In the genomic region with DNA sequence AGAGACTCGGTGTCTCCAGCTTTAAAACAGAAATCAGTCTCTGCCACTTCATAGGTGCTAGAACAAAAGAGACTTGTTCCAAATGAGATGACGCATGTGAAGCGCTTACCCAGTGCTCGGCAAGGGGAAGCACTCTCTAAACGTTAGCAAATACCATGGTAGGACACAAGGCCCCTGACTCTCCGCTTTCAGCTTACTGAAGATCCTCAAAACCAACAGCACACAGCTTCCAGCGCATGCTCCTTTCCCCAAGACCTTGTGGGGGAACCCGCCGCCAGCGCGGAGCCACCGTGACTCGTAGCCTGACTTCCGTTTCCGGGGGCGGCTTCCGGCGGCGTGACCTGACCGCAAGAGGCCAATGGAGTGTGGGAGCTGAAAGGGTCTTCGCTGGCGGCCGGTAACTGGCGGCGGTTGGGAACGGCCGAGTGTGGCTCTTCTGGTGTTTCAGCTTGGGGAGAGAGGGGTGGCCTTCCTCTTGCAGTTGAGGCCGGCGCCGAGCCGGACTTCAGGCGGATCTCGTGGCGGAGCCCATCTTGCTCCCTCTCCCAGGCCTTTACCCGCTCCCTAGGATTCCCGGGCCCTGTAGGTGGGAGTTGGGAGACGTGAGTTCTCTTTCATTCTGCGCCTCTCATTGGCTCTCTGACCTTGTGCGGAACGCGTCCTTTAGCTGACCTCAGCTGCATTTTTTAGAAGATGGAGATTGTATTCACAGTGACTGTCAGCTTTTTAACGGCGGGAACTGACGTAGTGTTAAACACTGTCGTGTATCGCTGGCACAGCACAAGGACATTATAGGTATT, we compare ENCODE assay signal across 1 cellular context.
A peak's percentile ranks its signal among the peaks of the same experiment; 100 is the strongest.
TF ChIP-seq lines count a peak whose summit lies in the region.

A gene with protein sequence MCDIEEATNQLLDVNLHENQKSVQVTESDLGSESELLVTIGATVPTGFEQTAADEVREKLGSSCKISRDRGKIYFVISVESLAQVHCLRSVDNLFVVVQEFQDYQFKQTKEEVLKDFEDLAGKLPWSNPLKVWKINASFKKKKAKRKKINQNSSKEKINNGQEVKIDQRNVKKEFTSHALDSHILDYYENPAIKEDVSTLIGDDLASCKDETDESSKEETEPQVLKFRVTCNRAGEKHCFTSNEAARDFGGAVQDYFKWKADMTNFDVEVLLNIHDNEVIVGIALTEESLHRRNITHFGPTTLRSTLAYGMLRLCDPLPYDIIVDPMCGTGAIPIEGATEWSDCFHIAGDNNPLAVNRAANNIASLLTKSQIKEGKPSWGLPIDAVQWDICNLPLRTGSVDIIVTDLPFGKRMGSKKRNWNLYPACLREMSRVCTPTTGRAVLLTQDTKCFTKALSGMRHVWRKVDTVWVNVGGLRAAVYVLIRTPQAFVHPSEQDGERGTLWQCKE (plus strand): TSS at position 324 of the 800 bp plus-strand sequence. CDS start 2,015 bp downstream, outside the sequence.

TF ChIP-seq in HepG2, 621 proteins besides CTCF, POLR2A, EP300 and RAD21 (continued from another document and continues in another):
- TF ChIP-seq, protein P1, sequence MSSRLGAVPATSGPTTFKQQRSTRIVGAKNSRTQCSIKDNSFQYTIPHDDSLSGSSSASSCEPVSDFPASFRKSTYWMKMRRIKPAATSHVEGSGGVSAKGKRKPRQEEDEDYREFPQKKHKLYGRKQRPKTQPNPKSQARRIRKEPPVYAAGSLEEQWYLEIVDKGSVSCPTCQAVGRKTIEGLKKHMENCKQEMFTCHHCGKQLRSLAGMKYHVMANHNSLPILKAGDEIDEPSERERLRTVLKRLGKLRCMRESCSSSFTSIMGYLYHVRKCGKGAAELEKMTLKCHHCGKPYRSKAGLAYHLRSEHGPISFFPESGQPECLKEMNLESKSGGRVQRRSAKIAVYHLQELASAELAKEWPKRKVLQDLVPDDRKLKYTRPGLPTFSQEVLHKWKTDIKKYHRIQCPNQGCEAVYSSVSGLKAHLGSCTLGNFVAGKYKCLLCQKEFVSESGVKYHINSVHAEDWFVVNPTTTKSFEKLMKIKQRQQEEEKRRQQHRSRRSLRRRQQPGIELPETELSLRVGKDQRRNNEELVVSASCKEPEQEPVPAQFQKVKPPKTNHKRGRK (CRISPR knock-in tag; IDR thresholded peaks at IDR 0.05): 0 out of 2 replicates have a peak, but pooled peaks have one; percentile 69
- TF ChIP-seq HNRNPK (IDR thresholded peaks at IDR 0.05; ENCODE audit: low read depth, low read length, poor library complexity, severe bottlenecking): peak; percentile 6
- no peak for TF ChIP-seq ZMYM3 (CRISPR knock-in tag; IDR thresholded peaks at IDR 0.05)
- no peak for TF ChIP-seq ZBTB3 (CRISPR knock-in tag; IDR thresholded peaks at IDR 0.05; ENCODE audit: borderline replicate concordance, low read depth)
- TF ChIP-seq MEIS2 (CRISPR knock-in tag; IDR thresholded peaks at IDR 0.05): peak; percentile 53
- peak; percentile 91 for TF ChIP-seq ZNF30 (CRISPR knock-in tag; IDR thresholded peaks at IDR 0.05)
- TF ChIP-seq HCFC1 (IDR thresholded peaks at IDR 0.05; ENCODE audit: low read depth, low read length): no peak; the same call in none of the 2 replicates
- peak; percentile 80; the same call in 1 of the 2 replicates for TF ChIP-seq ZNF556 (CRISPR knock-in tag; IDR thresholded peaks at IDR 0.05; ENCODE audit: borderline replicate concordance)
- no peak for TF ChIP-seq ZNF180 (CRISPR knock-in tag; IDR thresholded peaks at IDR 0.05; ENCODE audit: borderline replicate concordance, low read depth)
- TF ChIP-seq, protein P2, sequence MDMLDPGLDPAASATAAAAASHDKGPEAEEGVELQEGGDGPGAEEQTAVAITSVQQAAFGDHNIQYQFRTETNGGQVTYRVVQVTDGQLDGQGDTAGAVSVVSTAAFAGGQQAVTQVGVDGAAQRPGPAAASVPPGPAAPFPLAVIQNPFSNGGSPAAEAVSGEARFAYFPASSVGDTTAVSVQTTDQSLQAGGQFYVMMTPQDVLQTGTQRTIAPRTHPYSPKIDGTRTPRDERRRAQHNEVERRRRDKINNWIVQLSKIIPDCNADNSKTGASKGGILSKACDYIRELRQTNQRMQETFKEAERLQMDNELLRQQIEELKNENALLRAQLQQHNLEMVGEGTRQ (IDR thresholded peaks at IDR 0.05; ENCODE audit: low read depth, low read length): no peak
- TF ChIP-seq, protein P2 (CRISPR knock-in tag; IDR thresholded peaks at IDR 0.05; ENCODE audit: borderline replicate concordance): peak; percentile 47; the same call in 1 of the 2 replicates
- TF ChIP-seq, protein P3, sequence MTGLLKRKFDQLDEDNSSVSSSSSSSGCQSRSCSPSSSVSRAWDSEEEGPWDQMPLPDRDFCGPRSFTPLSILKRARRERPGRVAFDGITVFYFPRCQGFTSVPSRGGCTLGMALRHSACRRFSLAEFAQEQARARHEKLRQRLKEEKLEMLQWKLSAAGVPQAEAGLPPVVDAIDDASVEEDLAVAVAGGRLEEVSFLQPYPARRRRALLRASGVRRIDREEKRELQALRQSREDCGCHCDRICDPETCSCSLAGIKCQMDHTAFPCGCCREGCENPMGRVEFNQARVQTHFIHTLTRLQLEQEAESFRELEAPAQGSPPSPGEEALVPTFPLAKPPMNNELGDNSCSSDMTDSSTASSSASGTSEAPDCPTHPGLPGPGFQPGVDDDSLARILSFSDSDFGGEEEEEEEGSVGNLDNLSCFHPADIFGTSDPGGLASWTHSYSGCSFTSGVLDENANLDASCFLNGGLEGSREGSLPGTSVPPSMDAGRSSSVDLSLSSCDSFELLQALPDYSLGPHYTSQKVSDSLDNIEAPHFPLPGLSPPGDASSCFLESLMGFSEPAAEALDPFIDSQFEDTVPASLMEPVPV (CRISPR knock-in tag; IDR thresholded peaks at IDR 0.05): peak; percentile 89; the same call in 1 of the 2 replicates
- TF ChIP-seq ZSCAN31 (CRISPR knock-in tag; IDR thresholded peaks at IDR 0.05; ENCODE audit: low read depth): peak; percentile 40; the same call in 1 of the 2 replicates
- TF ChIP-seq ZBTB21 (CRISPR knock-in tag; IDR thresholded peaks at IDR 0.05): peak; percentile 44; the same call in 1 of the 2 replicates
- no peak; the same call in 1 of the 2 replicates for TF ChIP-seq ZNF460 (CRISPR knock-in tag; IDR thresholded peaks at IDR 0.05; ENCODE audit: borderline replicate concordance)
- TF ChIP-seq ZFP36L2 (CRISPR knock-in tag; IDR thresholded peaks at IDR 0.05): no peak
- TF ChIP-seq, protein P4, sequence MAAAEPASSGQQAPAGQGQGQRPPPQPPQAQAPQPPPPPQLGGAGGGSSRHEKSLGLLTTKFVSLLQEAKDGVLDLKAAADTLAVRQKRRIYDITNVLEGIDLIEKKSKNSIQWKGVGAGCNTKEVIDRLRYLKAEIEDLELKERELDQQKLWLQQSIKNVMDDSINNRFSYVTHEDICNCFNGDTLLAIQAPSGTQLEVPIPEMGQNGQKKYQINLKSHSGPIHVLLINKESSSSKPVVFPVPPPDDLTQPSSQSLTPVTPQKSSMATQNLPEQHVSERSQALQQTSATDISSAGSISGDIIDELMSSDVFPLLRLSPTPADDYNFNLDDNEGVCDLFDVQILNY (CRISPR knock-in tag; conservative IDR thresholded peaks at IDR 0.05): no peak
- TF ChIP-seq DNMT1 (CRISPR knock-in tag; IDR thresholded peaks at IDR 0.05): no peak
- peak; percentile 94 for TF ChIP-seq MYC (CRISPR knock-in tag; IDR thresholded peaks at IDR 0.05; ENCODE audit: borderline replicate concordance)
- TF ChIP-seq, protein P5, sequence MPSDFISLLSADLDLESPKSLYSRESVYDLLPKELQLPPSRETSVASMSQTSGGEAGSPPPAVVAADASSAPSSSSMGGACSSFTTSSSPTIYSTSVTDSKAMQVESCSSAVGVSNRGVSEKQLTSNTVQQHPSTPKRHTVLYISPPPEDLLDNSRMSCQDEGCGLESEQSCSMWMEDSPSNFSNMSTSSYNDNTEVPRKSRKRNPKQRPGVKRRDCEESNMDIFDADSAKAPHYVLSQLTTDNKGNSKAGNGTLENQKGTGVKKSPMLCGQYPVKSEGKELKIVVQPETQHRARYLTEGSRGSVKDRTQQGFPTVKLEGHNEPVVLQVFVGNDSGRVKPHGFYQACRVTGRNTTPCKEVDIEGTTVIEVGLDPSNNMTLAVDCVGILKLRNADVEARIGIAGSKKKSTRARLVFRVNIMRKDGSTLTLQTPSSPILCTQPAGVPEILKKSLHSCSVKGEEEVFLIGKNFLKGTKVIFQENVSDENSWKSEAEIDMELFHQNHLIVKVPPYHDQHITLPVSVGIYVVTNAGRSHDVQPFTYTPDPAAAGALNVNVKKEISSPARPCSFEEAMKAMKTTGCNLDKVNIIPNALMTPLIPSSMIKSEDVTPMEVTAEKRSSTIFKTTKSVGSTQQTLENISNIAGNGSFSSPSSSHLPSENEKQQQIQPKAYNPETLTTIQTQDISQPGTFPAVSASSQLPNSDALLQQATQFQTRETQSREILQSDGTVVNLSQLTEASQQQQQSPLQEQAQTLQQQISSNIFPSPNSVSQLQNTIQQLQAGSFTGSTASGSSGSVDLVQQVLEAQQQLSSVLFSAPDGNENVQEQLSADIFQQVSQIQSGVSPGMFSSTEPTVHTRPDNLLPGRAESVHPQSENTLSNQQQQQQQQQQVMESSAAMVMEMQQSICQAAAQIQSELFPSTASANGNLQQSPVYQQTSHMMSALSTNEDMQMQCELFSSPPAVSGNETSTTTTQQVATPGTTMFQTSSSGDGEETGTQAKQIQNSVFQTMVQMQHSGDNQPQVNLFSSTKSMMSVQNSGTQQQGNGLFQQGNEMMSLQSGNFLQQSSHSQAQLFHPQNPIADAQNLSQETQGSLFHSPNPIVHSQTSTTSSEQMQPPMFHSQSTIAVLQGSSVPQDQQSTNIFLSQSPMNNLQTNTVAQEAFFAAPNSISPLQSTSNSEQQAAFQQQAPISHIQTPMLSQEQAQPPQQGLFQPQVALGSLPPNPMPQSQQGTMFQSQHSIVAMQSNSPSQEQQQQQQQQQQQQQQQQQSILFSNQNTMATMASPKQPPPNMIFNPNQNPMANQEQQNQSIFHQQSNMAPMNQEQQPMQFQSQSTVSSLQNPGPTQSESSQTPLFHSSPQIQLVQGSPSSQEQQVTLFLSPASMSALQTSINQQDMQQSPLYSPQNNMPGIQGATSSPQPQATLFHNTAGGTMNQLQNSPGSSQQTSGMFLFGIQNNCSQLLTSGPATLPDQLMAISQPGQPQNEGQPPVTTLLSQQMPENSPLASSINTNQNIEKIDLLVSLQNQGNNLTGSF (CRISPR knock-in tag; IDR thresholded peaks at IDR 0.05): peak; percentile 78
- no peak for TF ChIP-seq TAF15 (IDR thresholded peaks at IDR 0.05; ENCODE audit: low read depth, low read length, poor library complexity, severe bottlenecking)
- TF ChIP-seq REPIN1 (CRISPR knock-in tag; IDR thresholded peaks at IDR 0.05; ENCODE audit: borderline replicate concordance, low read depth): peak; percentile 93; the same call in 1 of the 2 replicates
- no peak for TF ChIP-seq ZNF629 (CRISPR knock-in tag; conservative IDR thresholded peaks at IDR 0.05)
- no peak for TF ChIP-seq NCOA5 (CRISPR knock-in tag; IDR thresholded peaks at IDR 0.05)
- TF ChIP-seq ZNF296 (CRISPR knock-in tag; conservative IDR thresholded peaks at IDR 0.05): 0 out of 2 replicates have a peak, but pooled peaks have one; percentile 58
- peak; percentile 72; the same call in 1 of the 2 replicates for TF ChIP-seq MTA1 (CRISPR knock-in tag; IDR thresholded peaks at IDR 0.05; ENCODE audit: borderline replicate concordance)
- peak; percentile 97 for TF ChIP-seq ZNF589 (CRISPR knock-in tag; conservative IDR thresholded peaks at IDR 0.05)
- TF ChIP-seq RCOR2 (CRISPR knock-in tag; IDR thresholded peaks at IDR 0.05): 0 out of 2 replicates have a peak, but pooled peaks have one; percentile 45
- TF ChIP-seq HES4 (CRISPR knock-in tag; IDR thresholded peaks at IDR 0.05; ENCODE audit: borderline replicate concordance): peak; percentile 82
- 0 out of 2 replicates have a peak, but pooled peaks have one; percentile 52 for TF ChIP-seq ZBTB42 (CRISPR knock-in tag; IDR thresholded peaks at IDR 0.05)
- TF ChIP-seq MATR3 (CRISPR knock-in tag; IDR thresholded peaks at IDR 0.05): no peak
- TF ChIP-seq RAD51 (IDR thresholded peaks at IDR 0.05; ENCODE audit: borderline replicate concordance): no peak
- peak; percentile 95 for TF ChIP-seq FOXC1 (CRISPR knock-in tag; IDR thresholded peaks at IDR 0.05; ENCODE audit: borderline replicate concordance)
- TF ChIP-seq NFATC3 (CRISPR knock-in tag; IDR thresholded peaks at IDR 0.05): 0 out of 2 replicates have a peak, but pooled peaks have one; percentile 60
- TF ChIP-seq, protein P6, sequence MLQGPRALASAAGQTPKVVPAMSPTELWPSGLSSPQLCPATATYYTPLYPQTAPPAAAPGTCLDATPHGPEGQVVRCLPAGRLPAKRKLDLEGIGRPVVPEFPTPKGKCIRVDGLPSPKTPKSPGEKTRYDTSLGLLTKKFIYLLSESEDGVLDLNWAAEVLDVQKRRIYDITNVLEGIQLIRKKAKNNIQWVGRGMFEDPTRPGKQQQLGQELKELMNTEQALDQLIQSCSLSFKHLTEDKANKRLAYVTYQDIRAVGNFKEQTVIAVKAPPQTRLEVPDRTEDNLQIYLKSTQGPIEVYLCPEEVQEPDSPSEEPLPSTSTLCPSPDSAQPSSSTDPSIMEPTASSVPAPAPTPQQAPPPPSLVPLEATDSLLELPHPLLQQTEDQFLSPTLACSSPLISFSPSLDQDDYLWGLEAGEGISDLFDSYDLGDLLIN (CRISPR knock-in tag; IDR thresholded peaks at IDR 0.05; ENCODE audit: borderline replicate concordance): no peak; the same call in 1 of the 2 replicates
- TF ChIP-seq TMF1 (CRISPR knock-in tag; IDR thresholded peaks at IDR 0.05; ENCODE audit: low read depth): no peak
- no peak for TF ChIP-seq NKX3-1 (CRISPR knock-in tag; IDR thresholded peaks at IDR 0.05)
- peak; percentile 94 for TF ChIP-seq YEATS2 (CRISPR knock-in tag; IDR thresholded peaks at IDR 0.05; ENCODE audit: borderline replicate concordance)
- peak; percentile 96 for TF ChIP-seq ZNF891 (CRISPR knock-in tag; IDR thresholded peaks at IDR 0.05)
- TF ChIP-seq, protein P7, sequence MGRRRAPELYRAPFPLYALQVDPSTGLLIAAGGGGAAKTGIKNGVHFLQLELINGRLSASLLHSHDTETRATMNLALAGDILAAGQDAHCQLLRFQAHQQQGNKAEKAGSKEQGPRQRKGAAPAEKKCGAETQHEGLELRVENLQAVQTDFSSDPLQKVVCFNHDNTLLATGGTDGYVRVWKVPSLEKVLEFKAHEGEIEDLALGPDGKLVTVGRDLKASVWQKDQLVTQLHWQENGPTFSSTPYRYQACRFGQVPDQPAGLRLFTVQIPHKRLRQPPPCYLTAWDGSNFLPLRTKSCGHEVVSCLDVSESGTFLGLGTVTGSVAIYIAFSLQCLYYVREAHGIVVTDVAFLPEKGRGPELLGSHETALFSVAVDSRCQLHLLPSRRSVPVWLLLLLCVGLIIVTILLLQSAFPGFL (CRISPR knock-in tag; IDR thresholded peaks at IDR 0.05): no peak
